In genomic region chr13:31161583-31162150, GRCh38 we compare ENCODE assay signal across 8 cellular contexts.
A peak's percentile ranks its signal among the peaks of the same experiment; 100 is the strongest.
DNase-seq lines count a peak whose midpoint lies in the region; FAIRE-seq and TF ChIP-seq lines count a peak whose summit lies in the region.

Gene HSPH1, minus strand, starts transcription at chr13:31161904. Its CDS starts 322 bp downstream, at chr13:31161582.

- DNase-seq in H54 (ENCODE audit: insufficient read length, low spot score) (peak; percentile 67), foreskin melanocyte (peak; percentile 98)
- peak; percentile 93 to 97 (median 96) for DNase-seq in activated naive CD4-positive, alpha-beta T cell (lab: John Stamatoyannopoulos, UW)

- peak within 1 kb of the TSS; percentile 100 for H3K27ac ChIP-seq in subcutaneous abdominal adipose tissue (ENCODE audit: low read depth, low read length)

- peak within 1 kb of the TSS; percentile 98 for H3K4me2 ChIP-seq in Loucy (ENCODE audit: low read depth, low read length, poor library complexity, severe bottlenecking)

- H3K9me2 ChIP-seq in Loucy (replicated peaks; ENCODE audit: low read depth, low read length): no peaks in the 10 kb centered on the region

- peaks cover 40% of the 10 kb centered on the region for H4K20me1 ChIP-seq in Loucy (ENCODE audit: insufficient read depth, low read length, poor library complexity, severe bottlenecking)

- FAIRE-seq in G401.6 (lab: Jason Lieb, UNC): peak; percentile 93
- FAIRE-seq in H54 (lab: Jason Lieb, UNC): no peak

- peak within 1 kb of the TSS; percentile 76 for H3K4me3 ChIP-seq in Loucy (ENCODE audit: low read length, poor library complexity, severe bottlenecking)
- H3K4me3 ChIP-seq in neuron (ENCODE audit: low read length): peak within 1 kb of the TSS; percentile 80
- H3K4me3 ChIP-seq in subcutaneous abdominal adipose tissue (ENCODE audit: low read depth in 1 of 5, low read length in 5 of 5): peak within 1 kb of the TSS; percentile 68 to 97 (median 85)

- H3K79me2 ChIP-seq in Loucy (ENCODE audit: insufficient read depth, low read length): peaks cover 58% of the 10 kb centered on the region

- H3K36me3 ChIP-seq in Loucy (ENCODE audit: insufficient read depth, low read length) (peaks cover 4% of the 10 kb centered on the region; the same call in 1 of the 2 replicates), neuron (ENCODE audit: insufficient read depth, low read length) (peaks cover 15% of the 10 kb centered on the region), subcutaneous abdominal adipose tissue (ENCODE audit: control insufficient read depth in 5 of 5, insufficient read depth in 5 of 5, low read length in 5 of 5) (peaks cover 0 to 5% (median 3%) of the 10 kb centered on the region in 5 donors)

- H3K9ac ChIP-seq in Loucy (ENCODE audit: low read depth, low read length, poor library complexity, severe bottlenecking): peak within 1 kb of the TSS; percentile 88
- peak within 1 kb of the TSS; percentile 92 to 100 (median 99) for H3K9ac ChIP-seq in subcutaneous abdominal adipose tissue (ENCODE audit: low read length in 5 of 5)

- H3K4me1 ChIP-seq in Loucy (ENCODE audit: insufficient read depth, low read length, poor library complexity, severe bottlenecking): peaks cover 47% of the 10 kb centered on the region
- peaks cover 26% of the 10 kb centered on the region for H3K4me1 ChIP-seq in neuron (ENCODE audit: insufficient read depth, low read length)
- H3K4me1 ChIP-seq in subcutaneous abdominal adipose tissue (ENCODE audit: control insufficient read depth in 5 of 5, insufficient read depth in 5 of 5, low read length in 5 of 5): peaks cover 9 to 30% (median 28%) of the 10 kb centered on the region in 5 donors

- H2AFZ ChIP-seq in Loucy (ENCODE audit: low read length) (peak within 1 kb of the TSS; percentile 96), neuron (ENCODE audit: low read depth, low read length) (peak within 1 kb of the TSS; percentile 78)

- no peaks in the 10 kb centered on the region for H3F3A ChIP-seq in Loucy (ENCODE audit: low read depth)

- TF ChIP-seq POLR2A in H54 (IDR thresholded peaks at IDR 0.05; ENCODE audit: low read depth, low read length): peak; percentile 95
- TF ChIP-seq POLR2A in Raji (IDR thresholded peaks at IDR 0.05; ENCODE audit: insufficient read depth, low read depth, low read length): peak; percentile 87

- H3K9me3 ChIP-seq in Loucy (ENCODE audit: insufficient read depth, low read depth, low read length): no peaks in the 10 kb centered on the region
- H3K9me3 ChIP-seq in neuron (ENCODE audit: low read length): no peaks in the 10 kb centered on the region
- H3K9me3 ChIP-seq in subcutaneous abdominal adipose tissue (ENCODE audit: control insufficient read depth in 5 of 5, low read length in 5 of 5): no peaks in the 10 kb centered on the region

- H3K27me3 ChIP-seq in Loucy (ENCODE audit: insufficient read depth, low read length, poor library complexity, severe bottlenecking) (no peaks in the 10 kb centered on the region), neuron (ENCODE audit: insufficient read depth, low read length) (no peaks in the 10 kb centered on the region), subcutaneous abdominal adipose tissue (ENCODE audit: control insufficient read depth in 5 of 5, insufficient read depth in 4 of 5, low read length in 5 of 5) (no peaks in the 10 kb centered on the region)

- TF ChIP-seq CTCF in Loucy (conservative IDR thresholded peaks at IDR 0.05; ENCODE audit: low read length): peak; percentile 19; the same call in 1 of the 2 replicates

Comparison
In these comparisons a context has a peak if more than half of its experiments do, and no peak if none do; other contexts are left out.
1. Peak in every context shown above with its lines: DNase-seq, H3K4me3 ChIP-seq and H3K27ac ChIP-seq.